In genomic region chr16:57645691-57646387, GRCh38 we compare ENCODE assay signal across 9 cellular contexts. TPM values are rescaled to one million over a fixed set of nuclear protein-coding genes. Genes with fewer than 3 reads are reported as not detected.
A peak's percentile ranks its signal among the peaks of the same experiment; 100 is the strongest.
DNase-seq lines count a peak whose midpoint lies in the region; ATAC-seq and TF ChIP-seq lines count a peak whose summit lies in the region.
"Had no signal": no experiment of that assay in that cellular context is flagged by ENCODE, and none has a peak within 500 bp of the region (broad histone marks: within the 10 kb centered on the region; RNA-seq: fewer than 3 reads in every experiment).

No MANE protein-coding gene starts in this region.

- no peaks in the 10 kb centered on the region for H3K9me3 ChIP-seq in hepatocyte (ENCODE audit: low read depth)

- H3K36me3 Mint-ChIP-seq in stimulated activated effector memory CD8-positive, alpha-beta T cell treated with anti-CD3 and anti-CD28 coated beads, Interleukin-12 subunit alpha, Interleukin-12 subunit beta, amount 100 ng/mL, for 72 hours = peaks cover 62% of the 10 kb centered on the region

- TF ChIP-seq CTCF in brain microvascular endothelial cell (IDR thresholded peaks at IDR 0.05; ENCODE audit: low read depth, low read length, missing control alignments) (no peak), hepatocyte (IDR thresholded peaks at IDR 0.05; ENCODE audit: poor library complexity) (no peak)

- ATAC-seq in stimulated activated effector memory CD8-positive, alpha-beta T cell treated with anti-CD3 and anti-CD28 coated beads, Interleukin-12 subunit alpha, Interleukin-12 subunit beta, amount 100 ng/mL, for 72 hours = no peak
- ATAC-seq in HG03097 (IDR thresholded peaks at IDR 0.05; ENCODE audit: low FRiP score, unreplicated experiment) = no peak
- no peak for ATAC-seq in GM18498 (IDR thresholded peaks at IDR 0.05; ENCODE audit: unreplicated experiment)

- H2AFZ ChIP-seq in hepatocyte = no peak overlapping the region

- DNase-seq in HK-2 (ENCODE audit: unreplicated experiment) (peak; percentile 61), brain microvascular endothelial cell (peak; percentile 25), hepatocyte (ENCODE audit: low spot score) (no peak), activated T-cell treated with anti-CD3 and anti-CD28 coated beads for 4 hours (no peak), NCI-H1092 (lab: John Stamatoyannopoulos, UW) (no peak)
- DNase-seq in stimulated activated effector memory CD8-positive, alpha-beta T cell treated with anti-CD3 and anti-CD28 coated beads, Interleukin-12 subunit alpha, Interleukin-12 subunit beta, amount 100 ng/mL, for 72 hours (ENCODE audit: low spot score in 2 of 2) = no peak
- DNase-seq: OCI-M1 had no signal

- 55% methylated on average over 20 of the region's 24 CpGs for WGBS in hepatocyte (ENCODE audit: low lambda C conversion rate, missing lambda C conversion rate)

- no peaks in the 10 kb centered on the region for H3K9me2 ChIP-seq in hepatocyte (replicated peaks; ENCODE audit: insufficient read depth)

- H3K27me3 ChIP-seq in brain microvascular endothelial cell (replicated peaks) = no peaks in the 10 kb centered on the region
- no peaks in the 10 kb centered on the region for H3K27me3 ChIP-seq in hepatocyte

- H3K4me1 ChIP-seq in hepatocyte (ENCODE audit: insufficient read depth) = no peaks in the 10 kb centered on the region

- peaks cover 5% of the 10 kb centered on the region for H3K79me2 ChIP-seq in hepatocyte

- H4K20me1 ChIP-seq in hepatocyte (ENCODE audit: insufficient read depth, poor library complexity, severe bottlenecking) = no peaks in the 10 kb centered on the region

- no peak overlapping the region for H3K27ac ChIP-seq in brain microvascular endothelial cell
- peak overlapping the region; percentile 48 for H3K27ac ChIP-seq in hepatocyte

- in situ Hi-C loops in brain microvascular endothelial cell (cut with HindIII; ENCODE audit: low pct_ligation_motif_present, low sequenced_read_pairs) = no loop called here

- peaks cover 51% of the 10 kb centered on the region for H3K4me1 Mint-ChIP-seq in stimulated activated effector memory CD8-positive, alpha-beta T cell treated with anti-CD3 and anti-CD28 coated beads, Interleukin-12 subunit alpha, Interleukin-12 subunit beta, amount 100 ng/mL, for 72 hours

- no peaks in the 10 kb centered on the region for H3K9me3 Mint-ChIP-seq in stimulated activated effector memory CD8-positive, alpha-beta T cell treated with anti-CD3 and anti-CD28 coated beads, Interleukin-12 subunit alpha, Interleukin-12 subunit beta, amount 100 ng/mL, for 72 hours

- no peak overlapping the region for H3K4me3 ChIP-seq in brain microvascular endothelial cell (ENCODE audit: low read depth, low read length)
- no peak overlapping the region for H3K4me3 ChIP-seq in hepatocyte

- peak overlapping the region; percentile 66 for H3K4me3 Mint-ChIP-seq in stimulated activated effector memory CD8-positive, alpha-beta T cell treated with anti-CD3 and anti-CD28 coated beads, Interleukin-12 subunit alpha, Interleukin-12 subunit beta, amount 100 ng/mL, for 72 hours

- H3K27ac Mint-ChIP-seq in stimulated activated effector memory CD8-positive, alpha-beta T cell treated with anti-CD3 and anti-CD28 coated beads, Interleukin-12 subunit alpha, Interleukin-12 subunit beta, amount 100 ng/mL, for 72 hours = peak overlapping the region; percentile 93

- no peak overlapping the region for H3K4me2 ChIP-seq in hepatocyte

- H3K36me3 ChIP-seq in brain microvascular endothelial cell (replicated peaks) (no peaks in the 10 kb centered on the region), hepatocyte (replicated peaks; ENCODE audit: insufficient read depth, low read depth) (no peaks in the 10 kb centered on the region)

RNA-seq across cellular contexts. Expression of gene ADGRG1, which starts 17.4 kb away (rescaled TPM):
- total RNA-seq in hepatocyte = 29.6 and 45.9 TPM in 2 replicates
- 58.0 and 61.1 TPM in 2 replicates for polyA plus RNA-seq in hepatocyte

RNA-seq across cellular contexts. Expression of gene ADGRG3, which starts 22.3 kb away (rescaled TPM):
- total RNA-seq in hepatocyte = 0.20 TPM in 1 of 2 replicates, not detected in the other
- polyA plus RNA-seq in hepatocyte = not detected in 2 replicates

RNA-seq across cellular contexts. Expression of gene DRC7, which starts 48.8 kb away (rescaled TPM):
- 0.27 TPM in 1 of 2 replicates, not detected in the other for total RNA-seq in hepatocyte
- 0.93 TPM in 1 of 2 replicates, not detected in the other for polyA plus RNA-seq in hepatocyte

Comparison
In these comparisons a context has a peak if more than half of its experiments do, and no peak if none do; other contexts are left out.
1. DNase-seq: peak in HK-2 (single experiment) and brain microvascular endothelial cell (single experiment); none in hepatocyte (single experiment), stimulated activated effector memory CD8-positive, alpha-beta T cell treated with anti-CD3 and anti-CD28 coated beads, Interleukin-12 subunit alpha, Interleukin-12 subunit beta, amount 100 ng/mL, for 72 hours (0 of 2), activated T-cell treated with anti-CD3 and anti-CD28 coated beads for 4 hours (single experiment) and NCI-H1092 (single experiment).